1 cellular context compared by ENCODE assay signal in the genomic region with DNA sequence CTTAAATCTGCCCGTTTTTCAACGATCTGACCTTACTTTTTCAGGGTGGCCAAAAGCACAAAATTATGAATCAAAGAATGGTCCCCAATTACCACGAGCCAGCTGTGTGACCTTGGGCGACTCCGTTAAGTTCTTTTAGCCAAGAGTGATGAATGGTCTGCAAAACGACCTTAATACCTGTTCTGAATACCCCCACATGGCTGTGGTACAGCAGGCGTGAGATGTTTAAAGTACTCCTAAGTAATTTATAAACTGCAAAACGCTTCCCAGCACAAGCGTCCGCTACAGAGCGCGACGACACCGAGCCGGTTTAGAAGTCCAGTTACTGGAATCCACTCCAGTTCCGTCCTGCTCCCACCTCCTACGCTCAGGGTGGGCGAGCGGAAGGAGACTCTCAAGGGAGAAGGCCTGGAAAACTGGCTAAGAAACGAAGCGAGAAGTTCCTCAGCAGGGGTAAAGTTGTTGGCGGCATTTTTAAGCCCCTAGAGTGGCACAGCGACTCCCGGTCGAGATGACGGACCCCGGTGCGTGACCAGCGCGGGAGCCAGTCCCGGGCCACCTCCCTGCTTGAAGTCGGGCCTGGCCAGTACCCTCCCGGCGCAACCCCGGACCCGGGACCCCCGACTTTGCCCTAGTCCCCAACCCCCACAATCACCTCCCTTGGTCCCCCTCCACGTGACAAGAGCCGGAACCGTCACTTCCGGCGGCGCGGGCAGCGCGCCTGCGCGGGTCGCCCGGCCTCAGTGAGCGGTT.
TF ChIP-seq lines count a peak whose summit lies in the region.

No MANE protein-coding gene starts in this region.

TF ChIP-seq in HepG2, 621 proteins besides CTCF, POLR2A, EP300 and RAD21 (continued from another document and continues in another):
- TF ChIP-seq, protein P1, sequence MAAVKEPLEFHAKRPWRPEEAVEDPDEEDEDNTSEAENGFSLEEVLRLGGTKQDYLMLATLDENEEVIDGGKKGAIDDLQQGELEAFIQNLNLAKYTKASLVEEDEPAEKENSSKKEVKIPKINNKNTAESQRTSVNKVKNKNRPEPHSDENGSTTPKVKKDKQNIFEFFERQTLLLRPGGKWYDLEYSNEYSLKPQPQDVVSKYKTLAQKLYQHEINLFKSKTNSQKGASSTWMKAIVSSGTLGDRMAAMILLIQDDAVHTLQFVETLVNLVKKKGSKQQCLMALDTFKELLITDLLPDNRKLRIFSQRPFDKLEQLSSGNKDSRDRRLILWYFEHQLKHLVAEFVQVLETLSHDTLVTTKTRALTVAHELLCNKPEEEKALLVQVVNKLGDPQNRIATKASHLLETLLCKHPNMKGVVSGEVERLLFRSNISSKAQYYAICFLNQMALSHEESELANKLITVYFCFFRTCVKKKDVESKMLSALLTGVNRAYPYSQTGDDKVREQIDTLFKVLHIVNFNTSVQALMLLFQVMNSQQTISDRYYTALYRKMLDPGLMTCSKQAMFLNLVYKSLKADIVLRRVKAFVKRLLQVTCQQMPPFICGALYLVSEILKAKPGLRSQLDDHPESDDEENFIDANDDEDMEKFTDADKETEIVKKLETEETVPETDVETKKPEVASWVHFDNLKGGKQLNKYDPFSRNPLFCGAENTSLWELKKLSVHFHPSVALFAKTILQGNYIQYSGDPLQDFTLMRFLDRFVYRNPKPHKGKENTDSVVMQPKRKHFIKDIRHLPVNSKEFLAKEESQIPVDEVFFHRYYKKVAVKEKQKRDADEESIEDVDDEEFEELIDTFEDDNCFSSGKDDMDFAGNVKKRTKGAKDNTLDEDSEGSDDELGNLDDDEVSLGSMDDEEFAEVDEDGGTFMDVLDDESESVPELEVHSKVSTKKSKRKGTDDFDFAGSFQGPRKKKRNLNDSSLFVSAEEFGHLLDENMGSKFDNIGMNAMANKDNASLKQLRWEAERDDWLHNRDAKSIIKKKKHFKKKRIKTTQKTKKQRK (IDR thresholded peaks at IDR 0.05; ENCODE audit: low read length), result no peak
- TF ChIP-seq DNMT1 (CRISPR knock-in tag; IDR thresholded peaks at IDR 0.05) (no peak), RFX1 (IDR thresholded peaks at IDR 0.05) (no peak), MXI1 (IDR thresholded peaks at IDR 0.05; ENCODE audit: borderline replicate concordance, low read depth, low read length) (peak; percentile 29; the same call in 1 of the 3 replicates), ATRX (CRISPR knock-in tag; IDR thresholded peaks at IDR 0.05; ENCODE audit: borderline replicate concordance) (no peak), ZNF547 (CRISPR knock-in tag; IDR thresholded peaks at IDR 0.05) (peak; percentile 58; the same call in 1 of the 2 replicates), TRIM24 (CRISPR knock-in tag; IDR thresholded peaks at IDR 0.05) (no peak), PTBP1 (IDR thresholded peaks at IDR 0.05; ENCODE audit: low read depth, low read length, poor library complexity, severe bottlenecking) (no peak), FOXM1 (CRISPR knock-in tag; IDR thresholded peaks at IDR 0.05) (no peak), PITX1 (CRISPR knock-in tag; IDR thresholded peaks at IDR 0.05) (peak; percentile 77; the same call in 1 of the 2 replicates), ZNF441 (CRISPR knock-in tag; IDR thresholded peaks at IDR 0.05; ENCODE audit: borderline replicate concordance) (peak; percentile 39; the same call in 1 of the 2 replicates), ZFP90 (CRISPR knock-in tag; IDR thresholded peaks at IDR 0.05; ENCODE audit: borderline replicate concordance) (no peak), PHF8 (CRISPR knock-in tag; IDR thresholded peaks at IDR 0.05) (peak; percentile 84), PAF1 (CRISPR knock-in tag; IDR thresholded peaks at IDR 0.05) (peak; percentile 65; the same call in 1 of the 2 replicates), CREB1 (IDR thresholded peaks at IDR 0.05) (peak; percentile 58; the same call in 1 of the 2 replicates), CREB1 (CRISPR knock-in tag; IDR thresholded peaks at IDR 0.05) (peak; percentile 72), RNF2 (conservative IDR thresholded peaks at IDR 0.05; ENCODE audit: low read depth) (peak; percentile 55), ZFP37 (CRISPR knock-in tag; IDR thresholded peaks at IDR 0.05; ENCODE audit: borderline replicate concordance) (no peak), RXRA (CRISPR knock-in tag; IDR thresholded peaks at IDR 0.05) (peak; percentile 69), KMT2B (CRISPR knock-in tag; IDR thresholded peaks at IDR 0.05) (0 out of 2 replicates have a peak, but pooled peaks have one; percentile 78), ZNF761 (CRISPR knock-in tag; conservative IDR thresholded peaks at IDR 0.05) (0 out of 2 replicates have a peak, but pooled peaks have one; percentile 40), ZNF879 (CRISPR knock-in tag; IDR thresholded peaks at IDR 0.05) (no peak), SNAPC2 (CRISPR knock-in tag; IDR thresholded peaks at IDR 0.05) (no peak), REPIN1 (CRISPR knock-in tag; IDR thresholded peaks at IDR 0.05; ENCODE audit: borderline replicate concordance, low read depth) (peak; percentile 17; the same call in 1 of the 2 replicates), ZFP62 (CRISPR knock-in tag; IDR thresholded peaks at IDR 0.05) (no peak), NCOA2 (CRISPR knock-in tag; IDR thresholded peaks at IDR 0.05) (no peak), ZSCAN9 (CRISPR knock-in tag; IDR thresholded peaks at IDR 0.05; ENCODE audit: borderline replicate concordance) (peak; percentile 71), ZNF225 (CRISPR knock-in tag; IDR thresholded peaks at IDR 0.05) (peak; percentile 72; the same call in 1 of the 2 replicates), ZNF777 (CRISPR knock-in tag; IDR thresholded peaks at IDR 0.05) (no peak), NPAS2 (CRISPR knock-in tag; IDR thresholded peaks at IDR 0.05; ENCODE audit: borderline replicate concordance) (0 out of 2 replicates have a peak, but pooled peaks have one; percentile 23), ZNF326 (CRISPR knock-in tag; IDR thresholded peaks at IDR 0.05; ENCODE audit: borderline replicate concordance) (no peak), ZEB1 (IDR thresholded peaks at IDR 0.05; ENCODE audit: insufficient replicate concordance, low read depth) (no peak), RFXANK (CRISPR knock-in tag; IDR thresholded peaks at IDR 0.05) (no peak), AGO2 (optimal IDR thresholded peaks at IDR 0.05; ENCODE audit: low read depth, low read length) (peak; percentile 80), TAF1 (CRISPR knock-in tag; IDR thresholded peaks at IDR 0.05) (peak; percentile 73), SIN3A (IDR thresholded peaks at IDR 0.05; ENCODE audit: borderline replicate concordance, low read depth, low read length) (peak; percentile 22; the same call in 1 of the 2 replicates), SALL1 (CRISPR knock-in tag; IDR thresholded peaks at IDR 0.05) (peak; percentile 49; the same call in 1 of the 2 replicates), NFE2 (CRISPR knock-in tag; IDR thresholded peaks at IDR 0.05) (no peak), ZNF891 (CRISPR knock-in tag; IDR thresholded peaks at IDR 0.05) (peak; percentile 68; the same call in 1 of the 2 replicates), ZFP1 (CRISPR knock-in tag; IDR thresholded peaks at IDR 0.05) (no peak), DMAP1 (CRISPR knock-in tag; IDR thresholded peaks at IDR 0.05) (peak; percentile 80; the same call in 1 of the 2 replicates), ZNF263 (CRISPR knock-in tag; IDR thresholded peaks at IDR 0.05) (no peak), ZMYM3 (CRISPR knock-in tag; IDR thresholded peaks at IDR 0.05) (peak; percentile 80), ZC3H13 (CRISPR knock-in tag; IDR thresholded peaks at IDR 0.05) (peak; percentile 41; the same call in 1 of the 2 replicates), HOXA7 (CRISPR knock-in tag; IDR thresholded peaks at IDR 0.05) (0 out of 2 replicates have a peak, but pooled peaks have one; percentile 44), NFE2L2 (IDR thresholded peaks at IDR 0.05; ENCODE audit: low read length) (no peak), ZNF746 (CRISPR knock-in tag; IDR thresholded peaks at IDR 0.05) (peak; percentile 15; the same call in 1 of the 2 replicates), ERF (CRISPR knock-in tag; IDR thresholded peaks at IDR 0.05) (peak; percentile 53; the same call in 1 of the 2 replicates)
- TF ChIP-seq, protein P2, sequence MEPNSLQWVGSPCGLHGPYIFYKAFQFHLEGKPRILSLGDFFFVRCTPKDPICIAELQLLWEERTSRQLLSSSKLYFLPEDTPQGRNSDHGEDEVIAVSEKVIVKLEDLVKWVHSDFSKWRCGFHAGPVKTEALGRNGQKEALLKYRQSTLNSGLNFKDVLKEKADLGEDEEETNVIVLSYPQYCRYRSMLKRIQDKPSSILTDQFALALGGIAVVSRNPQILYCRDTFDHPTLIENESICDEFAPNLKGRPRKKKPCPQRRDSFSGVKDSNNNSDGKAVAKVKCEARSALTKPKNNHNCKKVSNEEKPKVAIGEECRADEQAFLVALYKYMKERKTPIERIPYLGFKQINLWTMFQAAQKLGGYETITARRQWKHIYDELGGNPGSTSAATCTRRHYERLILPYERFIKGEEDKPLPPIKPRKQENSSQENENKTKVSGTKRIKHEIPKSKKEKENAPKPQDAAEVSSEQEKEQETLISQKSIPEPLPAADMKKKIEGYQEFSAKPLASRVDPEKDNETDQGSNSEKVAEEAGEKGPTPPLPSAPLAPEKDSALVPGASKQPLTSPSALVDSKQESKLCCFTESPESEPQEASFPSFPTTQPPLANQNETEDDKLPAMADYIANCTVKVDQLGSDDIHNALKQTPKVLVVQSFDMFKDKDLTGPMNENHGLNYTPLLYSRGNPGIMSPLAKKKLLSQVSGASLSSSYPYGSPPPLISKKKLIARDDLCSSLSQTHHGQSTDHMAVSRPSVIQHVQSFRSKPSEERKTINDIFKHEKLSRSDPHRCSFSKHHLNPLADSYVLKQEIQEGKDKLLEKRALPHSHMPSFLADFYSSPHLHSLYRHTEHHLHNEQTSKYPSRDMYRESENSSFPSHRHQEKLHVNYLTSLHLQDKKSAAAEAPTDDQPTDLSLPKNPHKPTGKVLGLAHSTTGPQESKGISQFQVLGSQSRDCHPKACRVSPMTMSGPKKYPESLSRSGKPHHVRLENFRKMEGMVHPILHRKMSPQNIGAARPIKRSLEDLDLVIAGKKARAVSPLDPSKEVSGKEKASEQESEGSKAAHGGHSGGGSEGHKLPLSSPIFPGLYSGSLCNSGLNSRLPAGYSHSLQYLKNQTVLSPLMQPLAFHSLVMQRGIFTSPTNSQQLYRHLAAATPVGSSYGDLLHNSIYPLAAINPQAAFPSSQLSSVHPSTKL (CRISPR knock-in tag; IDR thresholded peaks at IDR 0.05), result peak; percentile 49; the same call in 1 of the 2 replicates
- TF ChIP-seq, protein P3, sequence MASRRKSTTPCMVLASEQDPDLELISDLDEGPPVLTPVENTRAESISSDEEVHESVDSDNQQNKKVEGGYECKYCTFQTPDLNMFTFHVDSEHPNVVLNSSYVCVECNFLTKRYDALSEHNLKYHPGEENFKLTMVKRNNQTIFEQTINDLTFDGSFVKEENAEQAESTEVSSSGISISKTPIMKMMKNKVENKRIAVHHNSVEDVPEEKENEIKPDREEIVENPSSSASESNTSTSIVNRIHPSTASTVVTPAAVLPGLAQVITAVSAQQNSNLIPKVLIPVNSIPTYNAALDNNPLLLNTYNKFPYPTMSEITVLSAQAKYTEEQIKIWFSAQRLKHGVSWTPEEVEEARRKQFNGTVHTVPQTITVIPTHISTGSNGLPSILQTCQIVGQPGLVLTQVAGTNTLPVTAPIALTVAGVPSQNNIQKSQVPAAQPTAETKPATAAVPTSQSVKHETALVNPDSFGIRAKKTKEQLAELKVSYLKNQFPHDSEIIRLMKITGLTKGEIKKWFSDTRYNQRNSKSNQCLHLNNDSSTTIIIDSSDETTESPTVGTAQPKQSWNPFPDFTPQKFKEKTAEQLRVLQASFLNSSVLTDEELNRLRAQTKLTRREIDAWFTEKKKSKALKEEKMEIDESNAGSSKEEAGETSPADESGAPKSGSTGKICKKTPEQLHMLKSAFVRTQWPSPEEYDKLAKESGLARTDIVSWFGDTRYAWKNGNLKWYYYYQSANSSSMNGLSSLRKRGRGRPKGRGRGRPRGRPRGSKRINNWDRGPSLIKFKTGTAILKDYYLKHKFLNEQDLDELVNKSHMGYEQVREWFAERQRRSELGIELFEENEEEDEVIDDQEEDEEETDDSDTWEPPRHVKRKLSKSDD (CRISPR knock-in tag; IDR thresholded peaks at IDR 0.05; ENCODE audit: low read depth), result no peak
- TF ChIP-seq, protein P4, sequence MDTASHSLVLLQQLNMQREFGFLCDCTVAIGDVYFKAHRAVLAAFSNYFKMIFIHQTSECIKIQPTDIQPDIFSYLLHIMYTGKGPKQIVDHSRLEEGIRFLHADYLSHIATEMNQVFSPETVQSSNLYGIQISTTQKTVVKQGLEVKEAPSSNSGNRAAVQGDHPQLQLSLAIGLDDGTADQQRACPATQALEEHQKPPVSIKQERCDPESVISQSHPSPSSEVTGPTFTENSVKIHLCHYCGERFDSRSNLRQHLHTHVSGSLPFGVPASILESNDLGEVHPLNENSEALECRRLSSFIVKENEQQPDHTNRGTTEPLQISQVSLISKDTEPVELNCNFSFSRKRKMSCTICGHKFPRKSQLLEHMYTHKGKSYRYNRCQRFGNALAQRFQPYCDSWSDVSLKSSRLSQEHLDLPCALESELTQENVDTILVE (CRISPR knock-in tag; IDR thresholded peaks at IDR 0.05), result peak; percentile 67; the same call in 1 of the 2 replicates
- TF ChIP-seq, protein P5, sequence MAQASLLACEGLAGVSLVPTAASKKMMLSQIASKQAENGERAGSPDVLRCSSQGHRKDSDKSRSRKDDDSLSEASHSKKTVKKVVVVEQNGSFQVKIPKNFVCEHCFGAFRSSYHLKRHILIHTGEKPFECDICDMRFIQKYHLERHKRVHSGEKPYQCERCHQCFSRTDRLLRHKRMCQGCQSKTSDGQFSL (CRISPR knock-in tag; IDR thresholded peaks at IDR 0.05), result no peak
- TF ChIP-seq, protein P6, sequence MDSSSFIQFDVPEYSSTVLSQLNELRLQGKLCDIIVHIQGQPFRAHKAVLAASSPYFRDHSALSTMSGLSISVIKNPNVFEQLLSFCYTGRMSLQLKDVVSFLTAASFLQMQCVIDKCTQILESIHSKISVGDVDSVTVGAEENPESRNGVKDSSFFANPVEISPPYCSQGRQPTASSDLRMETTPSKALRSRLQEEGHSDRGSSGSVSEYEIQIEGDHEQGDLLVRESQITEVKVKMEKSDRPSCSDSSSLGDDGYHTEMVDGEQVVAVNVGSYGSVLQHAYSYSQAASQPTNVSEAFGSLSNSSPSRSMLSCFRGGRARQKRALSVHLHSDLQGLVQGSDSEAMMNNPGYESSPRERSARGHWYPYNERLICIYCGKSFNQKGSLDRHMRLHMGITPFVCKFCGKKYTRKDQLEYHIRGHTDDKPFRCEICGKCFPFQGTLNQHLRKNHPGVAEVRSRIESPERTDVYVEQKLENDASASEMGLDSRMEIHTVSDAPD (CRISPR knock-in tag; IDR thresholded peaks at IDR 0.05), result no peak
- TF ChIP-seq, protein P7, sequence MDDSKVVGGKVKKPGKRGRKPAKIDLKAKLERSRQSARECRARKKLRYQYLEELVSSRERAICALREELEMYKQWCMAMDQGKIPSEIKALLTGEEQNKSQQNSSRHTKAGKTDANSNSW (CRISPR knock-in tag; IDR thresholded peaks at IDR 0.05; ENCODE audit: borderline replicate concordance), result no peak
